ENCODE assay signal across 8 cellular contexts in genomic region chr1:182391028-182391361, GRCh38. TPM values are rescaled to one million over a fixed set of nuclear protein-coding genes. Genes with fewer than 3 reads are reported as not detected.
DNase-seq lines count a peak whose midpoint lies in the region; ATAC-seq, FAIRE-seq and TF ChIP-seq lines count a peak whose summit lies in the region.

No MANE protein-coding gene starts in this region.

- H3K36me3 Mint-ChIP-seq in neural crest cell (ENCODE audit: low read depth), result peaks cover 37% of the 10 kb centered on the region

- H3K27ac ChIP-seq in Panc1 (ENCODE audit: low read length) (peak overlapping the region; percentile 21; the same call in 1 of the 2 replicates), endothelial cell of umbilical vein (ENCODE audit: insufficient read depth, low read depth, low read length) (peak overlapping the region; percentile 50)

- H3K36me3 ChIP-seq in Panc1 (ENCODE audit: control insufficient read depth, insufficient read depth, low read length), result peaks cover 4% of the 10 kb centered on the region
- peaks cover 18 to 21% of the 10 kb centered on the region in 2 experiments for H3K36me3 ChIP-seq in endothelial cell of umbilical vein (ENCODE audit: control insufficient read depth in 2 of 2, extremely low read depth in 1 of 2, insufficient read depth in 2 of 2, low read length in 2 of 2)

- FAIRE-seq in endothelial cell of umbilical vein (lab: Jason Lieb, UNC), result no peak

- H3K9me1 ChIP-seq in endothelial cell of umbilical vein (replicated peaks; ENCODE audit: control insufficient read depth, extremely low read depth, insufficient read depth, low read length), result no peaks in the 10 kb centered on the region

- in situ Hi-C loops in Panc1 (cut with HindIII; ENCODE audit: low pct_unique_long_range_greater_than_20kb, low sequenced_read_pairs), result no loop called here

- H3K4me1 ChIP-seq in Panc1 (ENCODE audit: control insufficient read depth, insufficient read depth, low read length) (peaks cover 2% of the 10 kb centered on the region; the same call in 1 of the 2 replicates), endothelial cell of umbilical vein (ENCODE audit: control insufficient read depth, extremely low read depth, insufficient read depth, low read length) (peaks cover 4% of the 10 kb centered on the region)

- ATAC-seq in GM21447 (IDR thresholded peaks at IDR 0.05; ENCODE audit: unreplicated experiment) (peak; percentile 7), Panc1 (peak; percentile 15; the same call in 1 of the 2 replicates), omental fat pad (ENCODE audit: low FRiP score) (no peak)

- H4K20me1 ChIP-seq in endothelial cell of umbilical vein (replicated peaks; ENCODE audit: control insufficient read depth, extremely low read depth, insufficient read depth, low read length), result peaks cover 5% of the 10 kb centered on the region

- H3K9me3 ChIP-seq in Panc1 (ENCODE audit: control insufficient read depth, insufficient read depth, low read depth, low read length) (no peaks in the 10 kb centered on the region), endothelial cell of umbilical vein (replicated peaks; ENCODE audit: control insufficient read depth, insufficient read depth, low read length) (no peaks in the 10 kb centered on the region)

- H3K4me3 ChIP-seq in Panc1 (ENCODE audit: low read depth in 2 of 2, low read length in 2 of 2) (peak overlapping the region; percentile 57 to 64), endothelial cell of umbilical vein (replicated peaks in 1 of 3; ENCODE audit: insufficient read depth in 1 of 3, low read depth in 1 of 3, low read length in 3 of 3) (peak overlapping the region; percentile 70 to 90 (median 76))

- H3K4me1 Mint-ChIP-seq in neural crest cell, result peaks cover 68% of the 10 kb centered on the region

- H3K4me2 ChIP-seq in endothelial cell of umbilical vein (ENCODE audit: insufficient read depth, low read length), result peak overlapping the region; percentile 9

- peaks cover 2% of the 10 kb centered on the region for H3K27me3 Mint-ChIP-seq in neural crest cell (ENCODE audit: low read depth)

- BruUV-seq in Panc1 (replicated peaks; lab: Mats Ljungman, UMichigan), result no TSS peak
- BruUV-seq in endothelial cell of umbilical vein (replicated peaks; lab: Mats Ljungman, UMichigan), result no TSS peak

- H3K79me2 ChIP-seq in endothelial cell of umbilical vein (ENCODE audit: control insufficient read depth, insufficient read depth, low read length), result peaks cover 42% of the 10 kb centered on the region

- DNase-seq in Panc1 (ENCODE audit: low read depth, low spot score) (no peak), endothelial cell of umbilical vein (ENCODE audit: low read depth, low spot score) (no peak), neural crest cell (ENCODE audit: low read depth, low spot score) (no peak), omental fat pad (ENCODE audit: low spot score) (no peak), inferior parietal cortex (ENCODE audit: extremely low spot score) (no peak), erythroblast (lab: John Stamatoyannopoulos, UW) (no peak), kidney tubule cell (ENCODE audit: low spot score) (no peak)

- peak overlapping the region; percentile 99 for H3K4me3 Mint-ChIP-seq in neural crest cell

- peaks cover 11% of the 10 kb centered on the region for H3K27me3 ChIP-seq in Panc1 (ENCODE audit: control insufficient read depth, insufficient read depth, low read length)
- no peaks in the 10 kb centered on the region for H3K27me3 ChIP-seq in endothelial cell of umbilical vein (ENCODE audit: control insufficient read depth in 2 of 2, insufficient read depth in 2 of 2, low read length in 2 of 2)

- H3K9me3 Mint-ChIP-seq in neural crest cell, result no peaks in the 10 kb centered on the region

- dilution Hi-C loops in endothelial cell of umbilical vein (cut with MboI; ENCODE audit: extremely low pct_ligation_motif_present, low sequenced_read_pairs), result no loop called here

- intact Hi-C loops in Panc1 (cut with micrococcal nuclease; ENCODE audit: unreplicated experiment) (loop anchor here (5.0 kb wide), 1 partner anchor 69 kb away; no protein-coding TSS in a partner anchor), endothelial cell of umbilical vein (cut with micrococcal nuclease) (loop anchor here (1.0 to 5.0 kb wide), 5 partner anchors 211 to 1300 kb away; partner anchors contain the start of genes NPL and RGS16)

- peak overlapping the region; percentile 34 for H2AFZ ChIP-seq in endothelial cell of umbilical vein (ENCODE audit: low read depth, low read length)

- CTCF ChIA-PET in Panc1 (lab: Charles Lee), result no interaction called here
- CTCF ChIA-PET in endothelial cell of umbilical vein (lab: Charles Lee), result interaction anchor here (3.5 kb wide), 1 partner anchor 247 kb away, joined by 40 read pairs; no protein-coding TSS in a partner anchor

- peak overlapping the region; percentile 64 for H3K9ac ChIP-seq in endothelial cell of umbilical vein (replicated peaks; ENCODE audit: extremely low read depth, insufficient read depth, low read length)

- TF ChIP-seq POLR2A in endothelial cell of umbilical vein (IDR thresholded peaks at IDR 0.05; ENCODE audit: low read depth, low read length) (no peak), erythroblast (IDR thresholded peaks at IDR 0.05; ENCODE audit: low read length) (no peak)

- H3K27ac Mint-ChIP-seq in neural crest cell (ENCODE audit: unreplicated experiment), result peak overlapping the region; percentile 99

- POLR2A ChIA-PET in Panc1 (lab: Charles Lee), result interaction anchor here (0.9 kb wide), 1 partner anchor 143 kb away, joined by 4 read pairs; no protein-coding TSS in a partner anchor
- POLR2A ChIA-PET in endothelial cell of umbilical vein (lab: Charles Lee), result no interaction called here

- TF ChIP-seq CTCF in Panc1 (IDR thresholded peaks at IDR 0.05) (no peak), endothelial cell of umbilical vein (IDR thresholded peaks at IDR 0.05; ENCODE audit: extremely low read depth in 1 of 2, insufficient read depth in 1 of 2, low read depth in 1 of 2, low read length in 2 of 2) (no peak), neural crest cell (conservative IDR thresholded peaks at IDR 0.05) (peak; percentile 35), omental fat pad (IDR thresholded peaks at IDR 0.05) (no peak)

TF ChIP-seq in endothelial cell of umbilical vein, 7 proteins besides CTCF, POLR2A, EP300 and RAD21:
- TF ChIP-seq POLR2AphosphoS5 (IDR thresholded peaks at IDR 0.05; ENCODE audit: insufficient read depth, low read depth, low read length), result no peak
- TF ChIP-seq GATA2 (IDR thresholded peaks at IDR 0.05; ENCODE audit: insufficient read depth, insufficient read length, low read depth, low read length), result no peak
- no peak for TF ChIP-seq FOS (IDR thresholded peaks at IDR 0.05; ENCODE audit: borderline replicate concordance, insufficient read depth, low read length)
- TF ChIP-seq, protein P1, sequence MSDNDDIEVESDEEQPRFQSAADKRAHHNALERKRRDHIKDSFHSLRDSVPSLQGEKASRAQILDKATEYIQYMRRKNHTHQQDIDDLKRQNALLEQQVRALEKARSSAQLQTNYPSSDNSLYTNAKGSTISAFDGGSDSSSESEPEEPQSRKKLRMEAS (IDR thresholded peaks at IDR 0.05; ENCODE audit: insufficient read depth, insufficient read length), result no peak
- no peak for TF ChIP-seq EZH2 (IDR thresholded peaks at IDR 0.05; ENCODE audit: borderline replicate concordance, low read depth, low read length, severe bottlenecking)
- TF ChIP-seq JUN (IDR thresholded peaks at IDR 0.05; ENCODE audit: borderline replicate concordance, insufficient read depth, insufficient read length, low read depth), result no peak
- TF ChIP-seq MYC (IDR thresholded peaks at IDR 0.05; ENCODE audit: low read depth, low read length), result no peak

RNA-seq across cellular contexts. Expression of gene GLUL, which starts 0.6 kb away (rescaled TPM):
- total RNA-seq in Panc1 (2021; ENCODE audit: unreplicated experiment) (55.2 TPM), endothelial cell of umbilical vein (181 and 187 TPM in 2 replicates), neural crest cell (522 and 529 TPM in 2 replicates), omental fat pad (over 10,000 TPM in 1 of 4 donors, 1,000 to 10,000 TPM in 3; 5,022 to 14,857 (median 5,938) TPM)
- 42.7 TPM for polyA plus RNA-seq in Panc1 (2012; ENCODE audit: insufficient read length)
- polyA plus RNA-seq in endothelial cell of umbilical vein, result 156 and 172 TPM in 2 replicates
- polyA plus RNA-seq in endothelial cell of umbilical vein (2011; cell fraction: cytosol; rRNA removed), result 176 and 214 TPM in 2 replicates
- 227 and 276 TPM in 2 replicates for polyA plus RNA-seq in endothelial cell of umbilical vein (2011; cell fraction: nucleus; rRNA removed)
- polyA plus RNA-seq in endothelial cell of umbilical vein (2012), result 160 and 171 TPM in 2 replicates
- polyA minus RNA-seq in endothelial cell of umbilical vein, result 214 and 303 TPM in 2 replicates
- 10.3 TPM for polyA minus RNA-seq in endothelial cell of umbilical vein (2011; cell fraction: cytosol; rRNA and poly(A)+ RNA removed)
- 64.7 and 74.1 TPM in 2 replicates for polyA minus RNA-seq in endothelial cell of umbilical vein (2011; cell fraction: nucleus; rRNA and poly(A)+ RNA removed)

RNA-seq across cellular contexts. Expression of gene TEDDM1, which starts 9.5 kb away (rescaled TPM):
- not detected for total RNA-seq in Panc1 (2021; ENCODE audit: unreplicated experiment)
- not detected for polyA plus RNA-seq in Panc1 (2012; ENCODE audit: insufficient read length)
- total RNA-seq in endothelial cell of umbilical vein, result not detected in 2 replicates
- not detected in 2 replicates for polyA plus RNA-seq in endothelial cell of umbilical vein
- polyA plus RNA-seq in endothelial cell of umbilical vein (2011; cell fraction: cytosol; rRNA removed), result not detected in 2 replicates
- not detected in 2 replicates for polyA plus RNA-seq in endothelial cell of umbilical vein (2011; cell fraction: nucleus; rRNA removed)
- polyA plus RNA-seq in endothelial cell of umbilical vein (2012), result 0.07 TPM in 1 of 2 replicates, not detected in the other
- not detected in 2 replicates for polyA minus RNA-seq in endothelial cell of umbilical vein
- polyA minus RNA-seq in endothelial cell of umbilical vein (2011; cell fraction: cytosol; rRNA and poly(A)+ RNA removed), result not detected
- not detected in 2 replicates for polyA minus RNA-seq in endothelial cell of umbilical vein (2011; cell fraction: nucleus; rRNA and poly(A)+ RNA removed)
- total RNA-seq in neural crest cell, result not detected in 2 replicates
- not detected for total RNA-seq in omental fat pad

RNA-seq across cellular contexts. Expression of gene RGSL1, which starts 59.0 kb away (rescaled TPM):
- not detected for total RNA-seq in Panc1 (2021; ENCODE audit: unreplicated experiment)
- polyA plus RNA-seq in Panc1 (2012; ENCODE audit: insufficient read length), result not detected
- not detected in 2 replicates for total RNA-seq in endothelial cell of umbilical vein
- polyA plus RNA-seq in endothelial cell of umbilical vein, result not detected in 2 replicates
- not detected in 2 replicates for polyA plus RNA-seq in endothelial cell of umbilical vein (2011; cell fraction: cytosol; rRNA removed)
- polyA plus RNA-seq in endothelial cell of umbilical vein (2011; cell fraction: nucleus; rRNA removed), result not detected in 2 replicates
- not detected in 2 replicates for polyA plus RNA-seq in endothelial cell of umbilical vein (2012)
- polyA minus RNA-seq in endothelial cell of umbilical vein, result not detected in 2 replicates
- polyA minus RNA-seq in endothelial cell of umbilical vein (2011; cell fraction: cytosol; rRNA and poly(A)+ RNA removed), result not detected
- not detected in 2 replicates for polyA minus RNA-seq in endothelial cell of umbilical vein (2011; cell fraction: nucleus; rRNA and poly(A)+ RNA removed)
- not detected in 2 replicates for total RNA-seq in neural crest cell
- 1 to 10 TPM in 1 of 4 donors, not detected in 3; 1.7 TPM for total RNA-seq in omental fat pad
